In genomic region chr7:54426406-54426805, GRCh38 we compare ENCODE assay signal across 26 cellular contexts.
"Had no signal": no experiment of that assay in that cellular context is flagged by ENCODE, and none has a peak within 500 bp of the region (broad histone marks: within the 10 kb centered on the region; RNA-seq: fewer than 3 reads in every experiment).

No MANE protein-coding gene starts in this region.

- H3K4me3 Mint-ChIP-seq: activated CD4-positive, alpha-beta memory T cell treated with anti-CD3 and anti-CD28 coated beads, Interleukin-2, amount 10 ng/mL, durations not matched to agents 7 days and 5 days; activated CD4-positive, alpha-beta T cell treated with anti-CD3 and anti-CD28 coated beads, Interleukin-2, amount 10 ng/mL, durations not matched to agents 24 days and 14 days; activated naive CD4-positive, alpha-beta T cell treated with anti-CD3 and anti-CD28 coated beads, Interleukin-2, amount 10 ng/mL, durations not matched to agents 7 days and 5 days; activated naive CD8-positive, alpha-beta T cell treated with anti-CD3 and anti-CD28 coated beads, Interleukin-2, amount 10 ng/mL, durations not matched to agents 7 days and 5 days; activated T-cell treated with anti-CD3 and anti-CD28 coated beads, Interleukin-2, amount 50 U/mL, for 24 hours; brain; natural killer cell treated with Interleukin-12 subunit alpha and Interleukin-12 subunit beta and Interleukin-15 and Interleukin-18, amount 100 ng/mL, for 72 hours; stimulated activated naive B cell treated with anti-CD40 and anti-IgM and Interleukin-4, amounts not matched to agents 10 μg/mL and 1 μg/mL and 100 μg/mL, for 72 hours had no signal

- H3K9me3 Mint-ChIP-seq: activated CD4-positive, alpha-beta T cell treated with anti-CD3 and anti-CD28 coated beads, Interleukin-2, amount 10 ng/mL, durations not matched to agents 24 days and 14 days; brain had no signal

- H3K27ac ChIP-seq: ascending aorta, cardiac muscle cell, coronary artery, dorsolateral prefrontal cortex, gastrocnemius medialis, left lung, lower lobe of right lung, right atrium auricular region, tibial nerve had no signal

- H3K27ac Mint-ChIP-seq: activated CD4-positive, alpha-beta memory T cell treated with anti-CD3 and anti-CD28 coated beads, Interleukin-2, amount 10 ng/mL, durations not matched to agents 7 days and 5 days; activated CD4-positive, alpha-beta T cell treated with anti-CD3 and anti-CD28 coated beads, Interleukin-2, amount 10 ng/mL, durations not matched to agents 24 days and 14 days; activated naive CD4-positive, alpha-beta T cell treated with anti-CD3 and anti-CD28 coated beads, Interleukin-2, amount 10 ng/mL, durations not matched to agents 7 days and 5 days; activated naive CD8-positive, alpha-beta T cell treated with anti-CD3 and anti-CD28 coated beads, Interleukin-2, amount 10 ng/mL, durations not matched to agents 7 days and 5 days; activated T-cell treated with anti-CD3 and anti-CD28 coated beads, Interleukin-2, amount 50 U/mL, for 24 hours; brain; natural killer cell treated with Interleukin-12 subunit alpha and Interleukin-12 subunit beta and Interleukin-15 and Interleukin-18, amount 100 ng/mL, for 72 hours; stimulated activated naive B cell treated with anti-CD40 and anti-IgM and Interleukin-4, amounts not matched to agents 10 μg/mL and 1 μg/mL and 100 μg/mL, for 72 hours had no signal

- DNase-seq: activated CD4-positive, alpha-beta memory T cell treated with anti-CD3 and anti-CD28 coated beads, Interleukin-2, amount 10 ng/mL, durations not matched to agents 7 days and 5 days; activated CD4-positive, alpha-beta T cell treated with anti-CD3 and anti-CD28 coated beads, Interleukin-2, amount 10 ng/mL, durations not matched to agents 24 days and 14 days; activated CD4-positive, CD25-positive, alpha-beta regulatory T cell treated with anti-CD3 and anti-CD28 coated beads, Interleukin-2, amount 50 U/mL, for 72 hours; activated CD8-positive, alpha-beta memory T cell treated with anti-CD3 and anti-CD28 coated beads, Interleukin-2, amount 50 U/mL, for 48 hours; activated gamma-delta T cell; activated naive CD4-positive, alpha-beta T cell treated with anti-CD3 and anti-CD28 coated beads, Interleukin-2, amount 10 ng/mL, durations not matched to agents 7 days and 5 days; activated naive CD8-positive, alpha-beta T cell treated with anti-CD3 and anti-CD28 coated beads, Interleukin-2, amount 10 ng/mL, durations not matched to agents 7 days and 5 days; activated T-cell treated with anti-CD3 and anti-CD28 coated beads, Interleukin-2, amount 50 U/mL, for 24 hours; dorsolateral prefrontal cortex; effector memory CD4-positive, alpha-beta T cell; erythroblast; gastrocnemius medialis; glutamatergic neuron; left lung; lower lobe of right lung; mesendoderm; stimulated activated CD4-positive, alpha-beta T cell treated with anti-CD3 and anti-CD28 coated beads, Interleukin-1b, Interleukin-23, amount 100 ng/mL, for 48 hours; stimulated activated naive B cell treated with anti-CD40 and anti-IgM and Interleukin-4, amounts not matched to agents 10 μg/mL and 1 μg/mL and 100 μg/mL, for 72 hours had no signal

- H3K4me3 ChIP-seq: ascending aorta, cardiac muscle cell, coronary artery, dorsolateral prefrontal cortex, gastrocnemius medialis, left lung, lower lobe of right lung, right atrium auricular region, smooth muscle cell, tibial nerve had no signal

- H3K4me1 Mint-ChIP-seq: activated CD4-positive, alpha-beta memory T cell treated with anti-CD3 and anti-CD28 coated beads, Interleukin-2, amount 10 ng/mL, durations not matched to agents 7 days and 5 days; activated CD4-positive, alpha-beta T cell treated with anti-CD3 and anti-CD28 coated beads, Interleukin-2, amount 10 ng/mL, durations not matched to agents 24 days and 14 days; activated naive CD4-positive, alpha-beta T cell treated with anti-CD3 and anti-CD28 coated beads, Interleukin-2, amount 10 ng/mL, durations not matched to agents 7 days and 5 days; activated naive CD8-positive, alpha-beta T cell treated with anti-CD3 and anti-CD28 coated beads, Interleukin-2, amount 10 ng/mL, durations not matched to agents 7 days and 5 days; brain; stimulated activated naive B cell treated with anti-CD40 and anti-IgM and Interleukin-4, amounts not matched to agents 10 μg/mL and 1 μg/mL and 100 μg/mL, for 72 hours had no signal

- H3K36me3 Mint-ChIP-seq: activated naive CD4-positive, alpha-beta T cell treated with anti-CD3 and anti-CD28 coated beads, Interleukin-2, amount 10 ng/mL, durations not matched to agents 7 days and 5 days; activated naive CD8-positive, alpha-beta T cell treated with anti-CD3 and anti-CD28 coated beads, Interleukin-2, amount 10 ng/mL, durations not matched to agents 7 days and 5 days; brain; natural killer cell treated with Interleukin-12 subunit alpha and Interleukin-12 subunit beta and Interleukin-15 and Interleukin-18, amount 100 ng/mL, for 72 hours; stimulated activated naive B cell treated with anti-CD40 and anti-IgM and Interleukin-4, amounts not matched to agents 10 μg/mL and 1 μg/mL and 100 μg/mL, for 72 hours had no signal

- H3K9me3 ChIP-seq: ascending aorta, gastrocnemius medialis, left lung, lower lobe of right lung, right atrium auricular region, tibial nerve had no signal

- H3K27me3 Mint-ChIP-seq: activated CD4-positive, alpha-beta memory T cell treated with anti-CD3 and anti-CD28 coated beads, Interleukin-2, amount 10 ng/mL, durations not matched to agents 7 days and 5 days; activated CD4-positive, alpha-beta T cell treated with anti-CD3 and anti-CD28 coated beads, Interleukin-2, amount 10 ng/mL, durations not matched to agents 24 days and 14 days; activated naive CD4-positive, alpha-beta T cell treated with anti-CD3 and anti-CD28 coated beads, Interleukin-2, amount 10 ng/mL, durations not matched to agents 7 days and 5 days; activated naive CD8-positive, alpha-beta T cell treated with anti-CD3 and anti-CD28 coated beads, Interleukin-2, amount 10 ng/mL, durations not matched to agents 7 days and 5 days; activated T-cell treated with anti-CD3 and anti-CD28 coated beads, Interleukin-2, amount 50 U/mL, for 24 hours; brain; natural killer cell treated with Interleukin-12 subunit alpha and Interleukin-12 subunit beta and Interleukin-15 and Interleukin-18, amount 100 ng/mL, for 72 hours; stimulated activated naive B cell treated with anti-CD40 and anti-IgM and Interleukin-4, amounts not matched to agents 10 μg/mL and 1 μg/mL and 100 μg/mL, for 72 hours had no signal

- H3K4me1 ChIP-seq: ascending aorta, gastrocnemius medialis, left lung, lower lobe of right lung, right atrium auricular region, tibial nerve had no signal

- H3K36me3 ChIP-seq: ascending aorta, cardiac muscle cell, gastrocnemius medialis, left lung, lower lobe of right lung, right atrium auricular region, tibial nerve had no signal

- H3K27me3 ChIP-seq: ascending aorta, cardiac muscle cell, dorsolateral prefrontal cortex, gastrocnemius medialis, left lung, right atrium auricular region, tibial nerve had no signal

- ATAC-seq: gastrocnemius medialis; left lung; lower lobe of right lung; natural killer cell treated with Interleukin-12 subunit alpha and Interleukin-12 subunit beta and Interleukin-15 and Interleukin-18, amount 100 ng/mL, for 72 hours; stimulated activated naive B cell treated with anti-CD40 and anti-IgM and Interleukin-4, amounts not matched to agents 10 μg/mL and 1 μg/mL and 100 μg/mL, for 72 hours had no signal
